ENCODE assay signal across 10 cellular contexts in the genomic region with DNA sequence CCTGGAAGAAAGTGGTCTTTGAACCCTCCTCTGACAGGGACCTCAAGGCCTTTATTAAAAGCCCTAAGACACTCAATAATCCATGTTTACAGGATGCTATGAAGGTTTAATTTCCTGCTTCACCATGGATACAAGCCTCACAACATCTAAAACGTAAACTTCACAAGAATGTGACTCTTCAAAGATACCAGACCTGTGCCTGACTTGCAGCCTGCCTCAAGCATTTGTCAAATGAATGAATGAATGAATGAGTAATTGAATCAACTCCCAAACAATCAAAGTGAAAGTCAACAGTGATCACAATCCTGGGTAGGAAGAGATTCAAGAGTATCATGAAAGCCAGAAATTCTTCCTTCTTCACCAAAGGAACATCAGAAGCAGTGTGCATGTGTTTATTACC. TPM values are rescaled to one million over a fixed set of nuclear protein-coding genes. Genes with fewer than 3 reads are reported as not detected.
A peak's percentile ranks its signal among the peaks of the same experiment; 100 is the strongest.
DNase-seq lines count a peak whose midpoint lies in the region; ATAC-seq and TF ChIP-seq lines count a peak whose summit lies in the region.
"Had no signal": no experiment of that assay in that cellular context is flagged by ENCODE, and none has a peak within 500 bp of the region (broad histone marks: within the 10 kb centered on the region; RNA-seq: fewer than 3 reads in every experiment).

No MANE protein-coding gene starts in this region.

- ATAC-seq in CD4-positive, alpha-beta T cell (ENCODE audit: poor library complexity) = peak; percentile 87
- no peak for ATAC-seq in psoas muscle
- no peak for ATAC-seq in GM21360 (IDR thresholded peaks at IDR 0.05; ENCODE audit: unreplicated experiment)

- H3K27ac Mint-ChIP-seq in CD4-positive, alpha-beta T cell = peak overlapping the region; percentile 77
- peak overlapping the region; percentile 90 for H3K27ac Mint-ChIP-seq in endothelial cell (ENCODE audit: unreplicated experiment)

- H3K4me1 ChIP-seq in SJSA1 (replicated peaks) (peaks cover 76% of the 10 kb centered on the region), psoas muscle (peaks cover 28% of the 10 kb centered on the region)

- H3K4me3 ChIP-seq in SJSA1 (no peak overlapping the region), psoas muscle (no peak overlapping the region)

- H3K27me3 ChIP-seq in CD4-positive, alpha-beta T cell (ENCODE audit: control insufficient read depth, insufficient read depth, low read length) = no peaks in the 10 kb centered on the region
- H3K27me3 ChIP-seq in SJSA1 (replicated peaks) = no peaks in the 10 kb centered on the region
- H3K27me3 ChIP-seq in psoas muscle (ENCODE audit: insufficient read depth in 3 of 3, low read length in 2 of 3) = no peaks in the 10 kb centered on the region

- CTCF ChIA-PET in CD4-positive, alpha-beta T cell (lab: Charles Lee) = no interaction called here

- no peak for TF ChIP-seq CTCF in CD4-positive, alpha-beta T cell (IDR thresholded peaks at IDR 0.05)
- no peak for TF ChIP-seq CTCF in endothelial cell (IDR thresholded peaks at IDR 0.05; ENCODE audit: unreplicated experiment)
- no peak for TF ChIP-seq CTCF in psoas muscle (IDR thresholded peaks at IDR 0.05)
- no peak for TF ChIP-seq CTCF in GM10266 (IDR thresholded peaks at IDR 0.05; ENCODE audit: control insufficient read depth, insufficient read depth, low read depth, missing control alignments)

- no peaks in the 10 kb centered on the region for H3K27me3 Mint-ChIP-seq in CD4-positive, alpha-beta T cell
- H3K27me3 Mint-ChIP-seq in endothelial cell (ENCODE audit: unreplicated experiment) = peaks cover 2% of the 10 kb centered on the region

- H3K36me3 ChIP-seq in SJSA1 (peaks cover 40% of the 10 kb centered on the region), psoas muscle (ENCODE audit: insufficient read depth in 1 of 2, low read depth in 1 of 2) (no peaks in the 10 kb centered on the region)

- H3K9me3 ChIP-seq in CD4-positive, alpha-beta T cell (ENCODE audit: control insufficient read depth, low read length) = no peaks in the 10 kb centered on the region
- H3K9me3 ChIP-seq in SJSA1 (replicated peaks) = no peaks in the 10 kb centered on the region; the same call in 1 of the 2 replicates
- H3K9me3 ChIP-seq in psoas muscle = no peaks in the 10 kb centered on the region

- intact Hi-C loops in CD4-positive, alpha-beta T cell (cut with DNase I, micrococcal nuclease) = loop anchor here (1.0 to 5.0 kb wide), 2 partner anchors 8 to 337 kb away; no protein-coding TSS in a partner anchor
- intact Hi-C loops in psoas muscle (cut with DNase I) = no loop called here

- in situ Hi-C loops in KBM-7 (cut with MboI; ENCODE audit: low pct_unique_long_range_greater_than_20kb, low sequenced_read_pairs) = no loop called here

- no peaks in the 10 kb centered on the region for H3K9me3 Mint-ChIP-seq in CD4-positive, alpha-beta T cell
- H3K9me3 Mint-ChIP-seq in endothelial cell (ENCODE audit: unreplicated experiment) = no peaks in the 10 kb centered on the region

- H3K36me3 Mint-ChIP-seq in CD4-positive, alpha-beta T cell (ENCODE audit: low read depth) = peaks cover 18% of the 10 kb centered on the region
- peaks cover 44% of the 10 kb centered on the region for H3K36me3 Mint-ChIP-seq in endothelial cell (ENCODE audit: low read depth, unreplicated experiment)

- 55 to 61% (median 56%) methylated on average over 1 of the region's 1 CpG for WGBS in psoas muscle, 3 donors

- DNase-seq in CD4-positive, alpha-beta T cell = peak in 1 of 10 experiments; percentile 33
- peak in 1 of 2 experiments; percentile 69 for DNase-seq in SJSA1 (ENCODE audit: low read depth in 1 of 2, low spot score in 2 of 2)
- DNase-seq in endothelial cell (ENCODE audit: low spot score) = no peak
- no peak for DNase-seq in psoas muscle
- no peak for DNase-seq in KBM-7
- no peak for DNase-seq in GM10266 (ENCODE audit: extremely low spot score)
- DNase-seq in RKO (ENCODE audit: low spot score) = no peak
- DNase-seq: hippocampal formation, NCI-H1436 had no signal

- peaks cover 67% of the 10 kb centered on the region for H3K4me1 Mint-ChIP-seq in CD4-positive, alpha-beta T cell (ENCODE audit: low read depth)
- H3K4me1 Mint-ChIP-seq in endothelial cell (ENCODE audit: unreplicated experiment) = peaks cover 87% of the 10 kb centered on the region

- H3K27ac ChIP-seq in CD4-positive, alpha-beta T cell (ENCODE audit: low read depth, low read length) = no peak overlapping the region
- peak overlapping the region; percentile 79 for H3K27ac ChIP-seq in SJSA1
- H3K27ac ChIP-seq in psoas muscle = peak overlapping the region; percentile 62

- H3K4me3 Mint-ChIP-seq in CD4-positive, alpha-beta T cell = peak overlapping the region; percentile 31
- H3K4me3 Mint-ChIP-seq in endothelial cell (ENCODE audit: unreplicated experiment) = no peak overlapping the region

- POLR2A ChIA-PET in CD4-positive, alpha-beta T cell (lab: Charles Lee) = interaction anchor here (1.5 to 2.1 kb wide), 3 partner anchors 8 to 30 kb away, joined by 4 to 24 read pairs (median 14); partner anchors contain the start of gene KLF7

RNA-seq across cellular contexts. Expression of gene KLF7, which starts 30.4 kb away (rescaled TPM):
- 10 to 100 TPM; 90.1 to 96.9 TPM for total RNA-seq in CD4-positive, alpha-beta T cell
- 6.8 and 13.1 TPM in 2 replicates for total RNA-seq in SJSA1 (2014; rRNA removed; shearing (Covaris generic))
- total RNA-seq in endothelial cell (ENCODE audit: unreplicated experiment) (120 TPM), psoas muscle (10 to 100 TPM in 2 of 4 donors, 1 to 10 TPM in 2; 5.4 to 13.5 (median 11.1) TPM)
- 1 to 10 TPM; 1.1 to 2.7 (median 2.4) TPM for polyA plus RNA-seq in psoas muscle

Comparison
In these comparisons a context has a peak if more than half of its experiments do, and no peak if none do; other contexts are left out.
1. intact Hi-C loops: an anchor here in CD4-positive, alpha-beta T cell (1.0 to 5.0 kb wide); none called in psoas muscle.